Comparison of ENCODE assay signal across 12 cellular contexts in the genomic region with DNA sequence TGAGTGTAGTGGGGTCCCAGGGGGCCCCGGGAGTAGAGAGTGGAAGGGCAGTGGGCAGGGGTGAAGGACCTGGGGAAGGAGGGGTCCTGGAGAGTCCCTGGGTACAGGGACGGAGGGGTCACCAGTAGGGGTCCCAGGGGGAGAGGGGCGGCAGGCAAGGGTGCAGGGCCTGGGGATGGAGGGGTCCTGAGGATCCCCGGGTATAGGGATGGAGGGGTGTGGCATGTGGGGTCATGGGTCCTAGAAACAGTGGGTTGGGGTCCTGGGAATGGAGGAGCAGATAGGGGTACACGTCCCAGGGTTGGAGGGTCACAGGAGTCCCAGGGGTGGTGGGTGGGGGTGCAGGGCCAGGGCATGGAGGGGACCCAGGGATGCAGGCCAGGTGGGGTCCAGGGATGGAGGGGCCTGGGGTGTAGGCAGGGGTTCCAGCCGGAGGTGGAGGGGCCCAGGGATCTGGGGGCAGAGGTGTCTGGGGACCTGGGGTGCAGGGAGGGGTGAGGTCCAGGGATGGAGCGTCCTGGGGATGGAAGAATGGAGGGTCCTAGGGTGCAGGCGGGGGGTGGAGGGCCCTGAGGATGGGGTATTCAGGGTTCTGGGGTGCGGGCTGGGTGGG. TPM values are rescaled to one million over a fixed set of nuclear protein-coding genes. Genes with fewer than 3 reads are reported as not detected.
DNase-seq lines count a peak whose midpoint lies in the region; FAIRE-seq and TF ChIP-seq lines count a peak whose summit lies in the region.
"Had no signal": no experiment of that assay in that cellular context is flagged by ENCODE, and none has a peak within 500 bp of the region (broad histone marks: within the 10 kb centered on the region; RNA-seq: fewer than 3 reads in every experiment).

No MANE protein-coding gene starts in this region.

- WGBS in ectodermal cell, 2 experiments: 91 to 94% methylated on average over 9 of the region's 9 CpGs
- no CpG with 5 or more reads among the region's 9 CpGs for WGBS in neuronal stem cell (ENCODE audit: extremely low coverage in 2 of 2, insufficient read length in 2 of 2, insufficient replicate concordance in 1 of 2), 2 donors

- H3K4me3 ChIP-seq in BLaER1 treated with 17β-estradiol and CSF1 and Interleukin-3, amounts not matched to agents 10 nM and 100 nM: peak overlapping the region in 9 of 10 experiments; percentile 56 to 77 (median 64); a peak in 14 of 20 replicates
- H3K4me3 ChIP-seq in NT2/D1 (ENCODE audit: insufficient read length, low read depth) (peak overlapping the region; percentile 73), ectodermal cell (ENCODE audit: insufficient read depth, low read depth, low read length) (peak overlapping the region; percentile 64), neuronal stem cell (ENCODE audit: low read length in 2 of 2) (peak overlapping the region in 1 of 2 donors; percentile 91)

- peak overlapping the region; percentile 100 for H2AK5ac ChIP-seq in neuronal stem cell (ENCODE audit: low read depth, low read length)

- H3K9ac ChIP-seq in BLaER1 treated with 17β-estradiol and CSF1 and Interleukin-3, amounts not matched to agents 10 nM and 100 nM: peak overlapping the region in 6 of 11 experiments; percentile 81 to 83 (median 82); a peak in 9 of 22 replicates
- peak overlapping the region; percentile 89 for H3K9ac ChIP-seq in NT2/D1 (ENCODE audit: insufficient read length, low read depth)
- H3K9ac ChIP-seq in neuronal stem cell (ENCODE audit: low read depth, low read length, poor library complexity): peak overlapping the region; percentile 99

- no peak overlapping the region for H4K8ac ChIP-seq in neuronal stem cell (ENCODE audit: low read depth, low read length)

- peaks cover 8 to 36% (median 24%) of the 10 kb centered on the region in 11 experiments; a peak in 19 of 22 replicates for H4K20me1 ChIP-seq in BLaER1 treated with 17β-estradiol and CSF1 and Interleukin-3, amounts not matched to agents 10 nM and 100 nM

- no peak overlapping the region for H3K23ac ChIP-seq in neuronal stem cell (ENCODE audit: low read depth, low read length, poor library complexity)

- H3K27ac ChIP-seq in BLaER1 treated with 17β-estradiol and CSF1 and Interleukin-3, amounts not matched to agents 10 nM and 100 nM: no peak overlapping the region
- H3K27ac ChIP-seq in ectodermal cell (ENCODE audit: insufficient read depth, low read depth, low read length, poor library complexity, severe bottlenecking) (no peak overlapping the region), neuronal stem cell (replicated peaks; ENCODE audit: low read length) (no peak overlapping the region)

- no peak overlapping the region for H2AFZ ChIP-seq in neuronal stem cell (ENCODE audit: low read length)

- peaks cover 0 to 30% (median 24%) of the 10 kb centered on the region in 11 experiments; a peak in 17 of 22 replicates for H3K36me3 ChIP-seq in BLaER1 treated with 17β-estradiol and CSF1 and Interleukin-3, amounts not matched to agents 10 nM and 100 nM
- H3K36me3 ChIP-seq in NT2/D1 (ENCODE audit: insufficient read depth, insufficient read length, low read length): peaks cover 15% of the 10 kb centered on the region
- no peaks in the 10 kb centered on the region for H3K36me3 ChIP-seq in ectodermal cell (ENCODE audit: control insufficient read depth, insufficient read depth, low read length)
- peaks cover 3 to 19% of the 10 kb centered on the region in 2 donors for H3K36me3 ChIP-seq in neuronal stem cell (replicated peaks in 1 of 2; ENCODE audit: control insufficient read depth in 2 of 2, insufficient read depth in 2 of 2, low read length in 2 of 2)

- H2BK120ac ChIP-seq in neuronal stem cell (ENCODE audit: low read depth, low read length): peak overlapping the region; percentile 31

- TF ChIP-seq CTCF in GM10266 (IDR thresholded peaks at IDR 0.05; ENCODE audit: control insufficient read depth, insufficient read depth, low read depth, missing control alignments): no peak

- peaks cover 6 to 39% (median 21%) of the 10 kb centered on the region in 10 experiments; a peak in 18 of 20 replicates for H3K4me1 ChIP-seq in BLaER1 treated with 17β-estradiol and CSF1 and Interleukin-3, amounts not matched to agents 10 nM and 100 nM
- H3K4me1 ChIP-seq in NT2/D1 (ENCODE audit: insufficient read depth, insufficient read length) (peaks cover 9% of the 10 kb centered on the region), ectodermal cell (ENCODE audit: control insufficient read depth, insufficient read depth, low read length) (peaks cover 21% of the 10 kb centered on the region), neuronal stem cell (ENCODE audit: control insufficient read depth in 2 of 2, insufficient read depth in 1 of 2, low read depth in 1 of 2, low read length in 2 of 2) (peaks cover 3 to 15% of the 10 kb centered on the region in 2 donors)

- peak overlapping the region; percentile 75 to 92 (median 83); a peak in 21 of 22 replicates for H3K4me2 ChIP-seq in BLaER1 treated with 17β-estradiol and CSF1 and Interleukin-3, amounts not matched to agents 10 nM and 100 nM
- H3K4me2 ChIP-seq in neuronal stem cell (ENCODE audit: insufficient read depth, low read length, poor library complexity, severe bottlenecking): peak overlapping the region; percentile 18

- peak overlapping the region; percentile 38 for H3K14ac ChIP-seq in neuronal stem cell (ENCODE audit: low read length)

- no peak overlapping the region for H4K91ac ChIP-seq in neuronal stem cell (ENCODE audit: low read depth, low read length, poor library complexity)

- no peak overlapping the region for H2BK5ac ChIP-seq in neuronal stem cell (ENCODE audit: low read length)

- no peak overlapping the region for H3K18ac ChIP-seq in neuronal stem cell (ENCODE audit: low read length)

- DNase-seq in NT2/D1 (ENCODE audit: low read depth, low spot score) (no peak), neuronal stem cell (ENCODE audit: low spot score) (no peak), COR-L47 (lab: John Stamatoyannopoulos, UW) (no peak), GM12892 (ENCODE audit: insufficient read length) (no peak), NCI-H146 treated with DMSO at 0.1 percent for 48 hours (lab: John Stamatoyannopoulos, UW; ENCODE audit: unreplicated experiment) (no peak), GM10266 (ENCODE audit: extremely low spot score) (no peak)
- DNase-seq: GDM1, GOT3, NCI-H345 had no signal

- H3K9me3 ChIP-seq in BLaER1 treated with 17β-estradiol and CSF1 and Interleukin-3, amounts not matched to agents 10 nM and 100 nM (replicated peaks in 1 of 11): peaks cover 0 to 18% (median 0%) of the 10 kb centered on the region in 11 experiments; a peak in 5 of 22 replicates
- H3K9me3 ChIP-seq in NT2/D1 (ENCODE audit: insufficient read depth, low read length) (no peaks in the 10 kb centered on the region), ectodermal cell (ENCODE audit: control insufficient read depth, low read length) (peaks cover 2% of the 10 kb centered on the region), neuronal stem cell (replicated peaks in 1 of 2; ENCODE audit: control insufficient read depth in 2 of 2, insufficient read depth in 1 of 2, low read depth in 1 of 2, low read length in 2 of 2) (no peaks in the 10 kb centered on the region)

- no peak overlapping the region for H3K4ac ChIP-seq in neuronal stem cell (ENCODE audit: low read length)

- H2BK12ac ChIP-seq in neuronal stem cell (ENCODE audit: low read length): no peak overlapping the region

- H2BK15ac ChIP-seq in neuronal stem cell (ENCODE audit: low read length): no peak overlapping the region

- peaks cover 32% of the 10 kb centered on the region for H3K79me1 ChIP-seq in neuronal stem cell (ENCODE audit: low read depth, low read length)

- no peak for FAIRE-seq in GM12892 (lab: Jason Lieb, UNC)
- FAIRE-seq: islet of Langerhans had no signal

- TF ChIP-seq POLR2A in GM12892 (IDR thresholded peaks at IDR 0.05; ENCODE audit: low read depth, low read length): no peak

- no peaks in the 10 kb centered on the region for H3K27me3 ChIP-seq in BLaER1 treated with 17β-estradiol and CSF1 and Interleukin-3, amounts not matched to agents 10 nM and 100 nM
- H3K27me3 ChIP-seq in NT2/D1 (ENCODE audit: insufficient read depth, insufficient read length) (no peaks in the 10 kb centered on the region), ectodermal cell (ENCODE audit: control insufficient read depth, insufficient read depth, low read length, poor library complexity, severe bottlenecking) (no peaks in the 10 kb centered on the region), neuronal stem cell (ENCODE audit: control insufficient read depth in 3 of 3, insufficient read depth in 3 of 3, low read depth in 1 of 3, low read length in 3 of 3) (no peaks in the 10 kb centered on the region)

RNA-seq across cellular contexts. Expression of gene BTBD2, which starts 1.3 kb away (rescaled TPM):
- 146 TPM for polyA plus RNA-seq in ectodermal cell (2013, experiment 1 of 4)
- polyA plus RNA-seq in ectodermal cell (2013, experiment 2 of 4): 144 TPM
- 130 TPM for polyA plus RNA-seq in ectodermal cell (2013, experiment 3 of 4)
- polyA plus RNA-seq in ectodermal cell (2013, experiment 4 of 4): 138 TPM
- 148 TPM for polyA plus RNA-seq in neuronal stem cell (2013, experiment 1 of 2)
- polyA plus RNA-seq in neuronal stem cell (2013, experiment 2 of 2): 141 TPM
- 29.0 TPM for polyA plus RNA-seq in GM12892 (2012; ENCODE audit: missing spikeins)

RNA-seq across cellular contexts. Expression of gene MKNK2, which starts 36.9 kb away (rescaled TPM):
- 140 TPM for polyA plus RNA-seq in ectodermal cell (2013, experiment 1 of 4)
- 134 TPM for polyA plus RNA-seq in ectodermal cell (2013, experiment 2 of 4)
- 108 TPM for polyA plus RNA-seq in ectodermal cell (2013, experiment 3 of 4)
- 109 TPM for polyA plus RNA-seq in ectodermal cell (2013, experiment 4 of 4)
- polyA plus RNA-seq in neuronal stem cell (2013, experiment 1 of 2): 138 TPM
- polyA plus RNA-seq in neuronal stem cell (2013, experiment 2 of 2): 146 TPM
- polyA plus RNA-seq in GM12892 (2012; ENCODE audit: missing spikeins): 245 TPM
